Comparison of ENCODE assay signal across 2 cellular contexts in the genomic region with DNA sequence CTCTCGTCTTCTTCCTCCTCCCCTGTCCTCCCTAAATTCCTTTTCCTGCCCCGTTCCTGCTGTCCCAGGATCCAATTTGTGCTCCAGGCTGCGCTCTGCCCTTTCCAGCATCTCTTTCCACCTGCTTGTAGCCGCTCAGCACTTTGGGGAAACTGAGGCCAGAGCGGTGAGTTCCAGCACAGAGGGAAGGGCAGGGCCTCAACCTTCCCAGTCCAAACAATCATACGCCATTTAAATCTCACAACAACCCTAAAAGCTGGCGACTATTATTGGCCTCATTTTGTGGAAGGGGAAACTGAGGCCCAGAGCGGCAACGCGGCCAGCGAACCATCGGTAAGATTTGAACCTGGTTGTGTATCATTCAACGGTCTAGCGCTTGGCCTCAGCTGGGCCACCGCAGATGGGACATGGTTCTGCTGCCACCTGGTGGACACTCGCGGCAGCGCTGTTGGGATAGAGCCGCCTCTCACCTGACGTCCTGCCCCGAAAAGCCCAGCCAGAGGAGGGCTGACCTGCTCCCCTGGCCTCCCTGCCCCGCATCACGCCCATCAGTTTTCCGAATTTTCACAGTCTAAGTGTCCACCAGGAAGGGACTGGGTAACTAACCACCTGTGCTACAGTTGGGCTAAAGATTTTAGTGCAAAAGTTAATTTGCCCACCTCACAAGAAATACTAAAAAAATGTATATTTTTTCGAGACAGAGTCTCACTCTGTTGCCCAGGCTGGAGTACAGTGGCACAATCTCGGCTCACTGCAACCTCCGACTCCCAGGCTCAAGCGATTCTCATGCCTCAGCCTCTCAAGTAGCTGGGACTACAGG.
TF ChIP-seq lines count a peak whose summit lies in the region.

No MANE protein-coding gene starts in this region.

TF ChIP-seq in IMR-90, 13 proteins besides CTCF, POLR2A, EP300 and RAD21:
- TF ChIP-seq FOS (IDR thresholded peaks at IDR 0.05; ENCODE audit: low read depth, low read length) (no peak), SMC3 (IDR thresholded peaks at IDR 0.05; ENCODE audit: low read depth, low read length) (peak; percentile 80)
TF ChIP-seq in IMR-90: peak in this region for 1.

TF ChIP-seq in PFSK-1, 5 proteins besides CTCF, POLR2A, EP300 and RAD21:
- peak; percentile 75 for TF ChIP-seq FOXP2 (optimal IDR thresholded peaks at IDR 0.05; ENCODE audit: borderline replicate concordance, extremely low read depth, extremely low read length, insufficient read depth)
- TF ChIP-seq, protein P1, sequence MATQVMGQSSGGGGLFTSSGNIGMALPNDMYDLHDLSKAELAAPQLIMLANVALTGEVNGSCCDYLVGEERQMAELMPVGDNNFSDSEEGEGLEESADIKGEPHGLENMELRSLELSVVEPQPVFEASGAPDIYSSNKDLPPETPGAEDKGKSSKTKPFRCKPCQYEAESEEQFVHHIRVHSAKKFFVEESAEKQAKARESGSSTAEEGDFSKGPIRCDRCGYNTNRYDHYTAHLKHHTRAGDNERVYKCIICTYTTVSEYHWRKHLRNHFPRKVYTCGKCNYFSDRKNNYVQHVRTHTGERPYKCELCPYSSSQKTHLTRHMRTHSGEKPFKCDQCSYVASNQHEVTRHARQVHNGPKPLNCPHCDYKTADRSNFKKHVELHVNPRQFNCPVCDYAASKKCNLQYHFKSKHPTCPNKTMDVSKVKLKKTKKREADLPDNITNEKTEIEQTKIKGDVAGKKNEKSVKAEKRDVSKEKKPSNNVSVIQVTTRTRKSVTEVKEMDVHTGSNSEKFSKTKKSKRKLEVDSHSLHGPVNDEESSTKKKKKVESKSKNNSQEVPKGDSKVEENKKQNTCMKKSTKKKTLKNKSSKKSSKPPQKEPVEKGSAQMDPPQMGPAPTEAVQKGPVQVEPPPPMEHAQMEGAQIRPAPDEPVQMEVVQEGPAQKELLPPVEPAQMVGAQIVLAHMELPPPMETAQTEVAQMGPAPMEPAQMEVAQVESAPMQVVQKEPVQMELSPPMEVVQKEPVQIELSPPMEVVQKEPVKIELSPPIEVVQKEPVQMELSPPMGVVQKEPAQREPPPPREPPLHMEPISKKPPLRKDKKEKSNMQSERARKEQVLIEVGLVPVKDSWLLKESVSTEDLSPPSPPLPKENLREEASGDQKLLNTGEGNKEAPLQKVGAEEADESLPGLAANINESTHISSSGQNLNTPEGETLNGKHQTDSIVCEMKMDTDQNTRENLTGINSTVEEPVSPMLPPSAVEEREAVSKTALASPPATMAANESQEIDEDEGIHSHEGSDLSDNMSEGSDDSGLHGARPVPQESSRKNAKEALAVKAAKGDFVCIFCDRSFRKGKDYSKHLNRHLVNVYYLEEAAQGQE (IDR thresholded peaks at IDR 0.05; ENCODE audit: insufficient read depth in 1 of 2, low read depth in 2 of 2, low read length in 2 of 2): no peak
